ENCODE assay signal across 2 cellular contexts in the genomic region with DNA sequence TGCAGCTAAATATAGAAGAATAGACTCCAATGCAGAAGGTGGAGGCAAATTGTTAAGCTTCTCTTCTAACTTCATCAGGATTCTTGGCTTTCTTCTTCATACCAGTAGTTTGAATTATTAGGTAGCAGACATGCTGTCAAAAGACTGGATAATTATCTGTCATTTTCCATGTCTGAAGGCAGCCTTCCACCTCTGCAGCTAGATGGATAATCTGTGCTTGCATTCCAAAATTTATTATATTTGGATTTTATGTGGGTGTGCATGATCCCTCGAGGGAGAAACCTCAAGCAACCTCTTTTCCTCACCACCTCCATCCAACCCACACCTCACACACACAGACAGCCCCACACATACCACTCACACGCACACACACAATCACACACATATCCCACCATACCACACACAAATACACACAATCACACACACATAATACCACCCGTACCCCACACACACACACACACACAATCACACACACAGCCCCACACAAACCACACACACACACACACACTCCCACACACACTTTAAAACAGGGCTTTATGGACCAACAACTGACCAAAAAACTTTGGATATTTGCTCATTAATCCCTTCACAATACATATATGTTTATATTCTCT.
TF ChIP-seq lines count a peak whose summit lies in the region.

No MANE protein-coding gene starts in this region.

TF ChIP-seq in HEK293, 187 proteins besides CTCF, POLR2A, EP300 and RAD21:
- TF ChIP-seq, protein P1, sequence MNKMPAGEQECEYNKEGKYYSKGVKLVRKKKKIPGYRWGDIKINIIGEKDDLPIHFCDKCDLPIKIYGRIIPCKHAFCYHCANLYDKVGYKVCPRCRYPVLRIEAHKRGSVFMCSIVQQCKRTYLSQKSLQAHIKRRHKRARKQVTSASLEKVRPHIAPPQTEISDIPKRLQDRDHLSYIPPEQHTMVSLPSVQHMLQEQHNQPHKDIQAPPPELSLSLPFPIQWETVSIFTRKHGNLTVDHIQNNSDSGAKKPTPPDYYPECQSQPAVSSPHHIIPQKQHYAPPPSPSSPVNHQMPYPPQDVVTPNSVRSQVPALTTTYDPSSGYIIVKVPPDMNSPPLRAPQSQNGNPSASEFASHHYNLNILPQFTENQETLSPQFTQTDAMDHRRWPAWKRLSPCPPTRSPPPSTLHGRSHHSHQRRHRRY (tag by site-specific recombination; IDR thresholded peaks at IDR 0.05), result no peak
- peak; percentile 98 for TF ChIP-seq ZFHX2 (tag by site-specific recombination; conservative IDR thresholded peaks at IDR 0.05)
- TF ChIP-seq, protein P2, sequence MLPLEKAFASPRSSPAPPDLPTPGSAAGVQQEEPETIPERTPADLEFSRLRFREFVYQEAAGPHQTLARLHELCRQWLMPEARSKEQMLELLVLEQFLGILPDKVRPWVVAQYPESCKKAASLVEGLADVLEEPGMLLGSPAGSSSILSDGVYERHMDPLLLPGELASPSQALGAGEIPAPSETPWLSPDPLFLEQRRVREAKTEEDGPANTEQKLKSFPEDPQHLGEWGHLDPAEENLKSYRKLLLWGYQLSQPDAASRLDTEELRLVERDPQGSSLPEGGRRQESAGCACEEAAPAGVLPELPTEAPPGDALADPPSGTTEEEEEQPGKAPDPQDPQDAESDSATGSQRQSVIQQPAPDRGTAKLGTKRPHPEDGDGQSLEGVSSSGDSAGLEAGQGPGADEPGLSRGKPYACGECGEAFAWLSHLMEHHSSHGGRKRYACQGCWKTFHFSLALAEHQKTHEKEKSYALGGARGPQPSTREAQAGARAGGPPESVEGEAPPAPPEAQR (tag by site-specific recombination; IDR thresholded peaks at IDR 0.05), result no peak
- no peak for TF ChIP-seq ZNF274 (IDR thresholded peaks at IDR 0.05; ENCODE audit: low read length)
- no peak for TF ChIP-seq ZNF274 (tag by site-specific recombination; IDR thresholded peaks at IDR 0.05; ENCODE audit: borderline replicate concordance)
- TF ChIP-seq, protein P3, sequence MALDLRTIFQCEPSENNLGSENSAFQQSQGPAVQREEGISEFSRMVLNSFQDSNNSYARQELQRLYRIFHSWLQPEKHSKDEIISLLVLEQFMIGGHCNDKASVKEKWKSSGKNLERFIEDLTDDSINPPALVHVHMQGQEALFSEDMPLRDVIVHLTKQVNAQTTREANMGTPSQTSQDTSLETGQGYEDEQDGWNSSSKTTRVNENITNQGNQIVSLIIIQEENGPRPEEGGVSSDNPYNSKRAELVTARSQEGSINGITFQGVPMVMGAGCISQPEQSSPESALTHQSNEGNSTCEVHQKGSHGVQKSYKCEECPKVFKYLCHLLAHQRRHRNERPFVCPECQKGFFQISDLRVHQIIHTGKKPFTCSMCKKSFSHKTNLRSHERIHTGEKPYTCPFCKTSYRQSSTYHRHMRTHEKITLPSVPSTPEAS (tag by site-specific recombination; IDR thresholded peaks at IDR 0.05), result peak; percentile 52; the same call in 1 of the 2 replicates
- TF ChIP-seq ZNF623 (tag by site-specific recombination; IDR thresholded peaks at IDR 0.05), result no peak
- TF ChIP-seq EGR2 (tag by site-specific recombination; IDR thresholded peaks at IDR 0.05; ENCODE audit: low read depth), result peak; percentile 99

TF ChIP-seq in H1, 55 proteins besides CTCF, POLR2A, EP300 and RAD21:
- TF ChIP-seq JUN (IDR thresholded peaks at IDR 0.05; ENCODE audit: low read depth, low read length), result no peak
- TF ChIP-seq KDM4A (IDR thresholded peaks at IDR 0.05; ENCODE audit: low read depth, low read length, severe bottlenecking), result no peak
- no peak for TF ChIP-seq CREB1 (IDR thresholded peaks at IDR 0.05)
- TF ChIP-seq JUND (IDR thresholded peaks at IDR 0.05; ENCODE audit: low read length), result no peak
- TF ChIP-seq SIX5 (IDR thresholded peaks at IDR 0.05; ENCODE audit: low read depth, low read length), result no peak
- TF ChIP-seq FOSL1 (IDR thresholded peaks at IDR 0.05; ENCODE audit: insufficient read depth, low read depth, low read length), result no peak
